Comparison of ENCODE assay signal across 1 cellular context in the genomic region with DNA sequence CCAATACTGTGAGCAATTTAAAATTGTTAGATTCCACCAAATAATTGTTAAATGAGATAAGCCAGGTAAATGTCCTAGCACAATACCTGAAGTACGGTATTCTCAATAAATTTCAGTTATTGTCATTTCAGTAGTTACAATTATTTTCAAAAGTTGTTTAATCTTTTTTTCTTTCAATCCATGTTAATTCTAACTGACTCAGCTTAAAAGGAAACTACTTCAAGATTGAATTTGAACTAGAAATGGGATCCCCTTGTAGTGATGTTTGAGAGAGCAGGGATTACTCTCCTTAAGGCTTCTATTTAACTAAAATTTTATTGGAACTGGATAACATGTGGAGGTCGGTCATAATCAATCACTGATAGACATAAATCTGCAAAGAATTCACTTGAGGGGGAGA.
A peak's percentile ranks its signal among the peaks of the same experiment; 100 is the strongest.
TF ChIP-seq lines count a peak whose summit lies in the region.

No MANE protein-coding gene starts in this region.

TF ChIP-seq in HepG2, 621 proteins besides CTCF, POLR2A, EP300 and RAD21:
- no peak for TF ChIP-seq SRSF4 (IDR thresholded peaks at IDR 0.05; ENCODE audit: low read depth, low read length, poor library complexity, severe bottlenecking)
- TF ChIP-seq, protein P1, sequence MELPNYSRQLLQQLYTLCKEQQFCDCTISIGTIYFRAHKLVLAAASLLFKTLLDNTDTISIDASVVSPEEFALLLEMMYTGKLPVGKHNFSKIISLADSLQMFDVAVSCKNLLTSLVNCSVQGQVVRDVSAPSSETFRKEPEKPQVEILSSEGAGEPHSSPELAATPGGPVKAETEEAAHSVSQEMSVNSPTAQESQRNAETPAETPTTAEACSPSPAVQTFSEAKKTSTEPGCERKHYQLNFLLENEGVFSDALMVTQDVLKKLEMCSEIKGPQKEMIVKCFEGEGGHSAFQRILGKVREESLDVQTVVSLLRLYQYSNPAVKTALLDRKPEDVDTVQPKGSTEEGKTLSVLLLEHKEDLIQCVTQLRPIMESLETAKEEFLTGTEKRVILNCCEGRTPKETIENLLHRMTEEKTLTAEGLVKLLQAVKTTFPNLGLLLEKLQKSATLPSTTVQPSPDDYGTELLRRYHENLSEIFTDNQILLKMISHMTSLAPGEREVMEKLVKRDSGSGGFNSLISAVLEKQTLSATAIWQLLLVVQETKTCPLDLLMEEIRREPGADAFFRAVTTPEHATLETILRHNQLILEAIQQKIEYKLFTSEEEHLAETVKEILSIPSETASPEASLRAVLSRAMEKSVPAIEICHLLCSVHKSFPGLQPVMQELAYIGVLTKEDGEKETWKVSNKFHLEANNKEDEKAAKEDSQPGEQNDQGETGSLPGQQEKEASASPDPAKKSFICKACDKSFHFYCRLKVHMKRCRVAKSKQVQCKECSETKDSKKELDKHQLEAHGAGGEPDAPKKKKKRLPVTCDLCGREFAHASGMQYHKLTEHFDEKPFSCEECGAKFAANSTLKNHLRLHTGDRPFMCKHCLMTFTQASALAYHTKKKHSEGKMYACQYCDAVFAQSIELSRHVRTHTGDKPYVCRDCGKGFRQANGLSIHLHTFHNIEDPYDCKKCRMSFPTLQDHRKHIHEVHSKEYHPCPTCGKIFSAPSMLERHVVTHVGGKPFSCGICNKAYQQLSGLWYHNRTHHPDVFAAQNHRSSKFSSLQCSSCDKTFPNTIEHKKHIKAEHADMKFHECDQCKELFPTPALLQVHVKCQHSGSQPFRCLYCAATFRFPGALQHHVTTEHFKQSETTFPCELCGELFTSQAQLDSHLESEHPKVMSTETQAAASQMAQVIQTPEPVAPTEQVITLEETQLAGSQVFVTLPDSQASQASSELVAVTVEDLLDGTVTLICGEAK (IDR thresholded peaks at IDR 0.05), result no peak
- TF ChIP-seq, protein P1 (CRISPR knock-in tag; IDR thresholded peaks at IDR 0.05), result no peak
- no peak for TF ChIP-seq PITX1 (CRISPR knock-in tag; IDR thresholded peaks at IDR 0.05)
- TF ChIP-seq, protein P2, sequence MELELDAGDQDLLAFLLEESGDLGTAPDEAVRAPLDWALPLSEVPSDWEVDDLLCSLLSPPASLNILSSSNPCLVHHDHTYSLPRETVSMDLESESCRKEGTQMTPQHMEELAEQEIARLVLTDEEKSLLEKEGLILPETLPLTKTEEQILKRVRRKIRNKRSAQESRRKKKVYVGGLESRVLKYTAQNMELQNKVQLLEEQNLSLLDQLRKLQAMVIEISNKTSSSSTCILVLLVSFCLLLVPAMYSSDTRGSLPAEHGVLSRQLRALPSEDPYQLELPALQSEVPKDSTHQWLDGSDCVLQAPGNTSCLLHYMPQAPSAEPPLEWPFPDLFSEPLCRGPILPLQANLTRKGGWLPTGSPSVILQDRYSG (CRISPR knock-in tag; IDR thresholded peaks at IDR 0.05), result no peak
- peak; percentile 35 to 56; a peak in 3 of 4 replicates for TF ChIP-seq MAFK (conservative IDR thresholded peaks at IDR 0.05 in 1 of 2, IDR thresholded peaks at IDR 0.05 in 1 of 2; ENCODE audit: low read length in 2 of 2)
- TF ChIP-seq CBFB (CRISPR knock-in tag; IDR thresholded peaks at IDR 0.05), result no peak
